18 cellular contexts compared by ENCODE assay signal in the genomic region with DNA sequence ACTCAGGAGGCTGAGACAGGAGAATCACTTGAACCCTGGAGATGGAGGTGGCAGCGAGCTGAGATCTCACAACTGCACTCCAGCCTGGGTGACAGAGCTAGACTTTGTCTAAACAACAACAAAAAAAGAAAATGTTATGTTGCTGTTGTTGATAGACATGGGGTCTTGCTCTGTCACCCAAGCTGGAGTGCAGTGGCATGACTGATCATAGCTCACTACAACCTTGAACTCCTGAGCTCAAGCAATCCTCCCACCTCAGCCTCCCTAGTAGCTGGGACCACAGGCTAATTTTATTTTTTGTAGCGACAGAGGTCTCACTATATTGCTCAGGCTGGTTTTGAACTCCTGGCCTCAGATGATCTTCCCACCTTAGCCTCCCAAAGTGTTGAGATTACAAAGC. TPM values are rescaled to one million over a fixed set of nuclear protein-coding genes. Genes with fewer than 3 reads are reported as not detected.
A peak's percentile ranks its signal among the peaks of the same experiment; 100 is the strongest.
DNase-seq lines count a peak whose midpoint lies in the region; ATAC-seq and TF ChIP-seq lines count a peak whose summit lies in the region.
"Had no signal": no experiment of that assay in that cellular context is flagged by ENCODE, and none has a peak within 500 bp of the region (broad histone marks: within the 10 kb centered on the region; RNA-seq: fewer than 3 reads in every experiment).

No MANE protein-coding gene starts in this region.

- no peak for TF ChIP-seq CTCF in activated CD8-positive, alpha-beta T cell treated with anti-CD3 and anti-CD28 coated beads for 36 hours (IDR thresholded peaks at IDR 0.05)
- no peak for TF ChIP-seq CTCF in smooth muscle cell (IDR thresholded peaks at IDR 0.05; ENCODE audit: borderline replicate concordance, insufficient read depth, poor library complexity, severe bottlenecking)

- peak; percentile 41 for DNase-seq in activated CD4-positive, alpha-beta T cell treated with anti-CD3 and anti-CD28 coated beads, Interleukin-2, amount 10 ng/mL, durations not matched to agents 7 days and 5 days
- DNase-seq in activated CD4-positive, alpha-beta T cell treated with anti-CD3 and anti-CD28 coated beads, Interleukin-2, amount 50 U/mL, for 48 hours = no peak
- no peak for DNase-seq in activated naive CD4-positive, alpha-beta T cell treated with anti-CD3 and anti-CD28 coated beads, Interleukin-2, amount 50 U/mL, for 72 hours (ENCODE audit: low spot score in 2 of 2)
- no peak for DNase-seq in activated naive CD4-positive, alpha-beta T cell treated with Interleukin-2 at 50 U/mL for 16 hours
- DNase-seq in activated CD8-positive, alpha-beta T cell treated with anti-CD3 and anti-CD28 coated beads for 36 hours = peak; percentile 40
- DNase-seq in smooth muscle cell (lab: John Stamatoyannopoulos, UW; ENCODE audit: unreplicated experiment) = no peak
- DNase-seq: BE2C; CD4-positive, alpha-beta memory T cell; DMS79; GM23248 had no signal

- no peak overlapping the region for H3K4me3 Mint-ChIP-seq in activated CD4-positive, alpha-beta T cell treated with anti-CD3 and anti-CD28 coated beads, Interleukin-2, amount 10 ng/mL, durations not matched to agents 7 days and 5 days
- no peak overlapping the region for H3K4me3 Mint-ChIP-seq in activated CD8-positive, alpha-beta T cell treated with anti-CD3 and anti-CD28 coated beads for 36 hours
- H3K4me3 Mint-ChIP-seq in activated T-helper 17 cell treated with anti-CD3 and anti-CD28 coated beads, Interleukin-2, amount 50 U/mL, for 72 hours = no peak overlapping the region
- H3K4me3 Mint-ChIP-seq: CD4-positive, alpha-beta memory T cell had no signal

- no peaks in the 10 kb centered on the region for H3K36me3 ChIP-seq in smooth muscle cell (ENCODE audit: low read depth)
- H3K36me3 ChIP-seq: BE2C had no signal

- H3K9ac ChIP-seq in smooth muscle cell (ENCODE audit: low read depth) = no peak overlapping the region
- H3K9ac ChIP-seq: GM23248 had no signal

- no peaks in the 10 kb centered on the region for H3K4me1 ChIP-seq in smooth muscle cell (ENCODE audit: low read depth)
- H3K4me1 ChIP-seq: A549, BE2C had no signal

- peak; percentile 63 to 65 for ATAC-seq in activated naive CD4-positive, alpha-beta T cell treated with anti-CD3 and anti-CD28 coated beads, Interleukin-2, amount 50 U/mL, for 72 hours
- peak; percentile 47 for ATAC-seq in activated CD8-positive, alpha-beta T cell treated with anti-CD3 and anti-CD28 coated beads for 36 hours
- ATAC-seq in activated T-helper 17 cell treated with anti-CD3 and anti-CD28 coated beads, Interleukin-2, amount 50 U/mL, for 72 hours (replicated peaks) = peak; percentile 48
- ATAC-seq: A549, GM12878, HCT116 had no signal

- H3K27me3 Mint-ChIP-seq in activated CD4-positive, alpha-beta T cell treated with anti-CD3 and anti-CD28 coated beads, Interleukin-2, amount 10 ng/mL, durations not matched to agents 7 days and 5 days = no peaks in the 10 kb centered on the region
- H3K27me3 Mint-ChIP-seq in activated CD8-positive, alpha-beta T cell treated with anti-CD3 and anti-CD28 coated beads for 36 hours = no peaks in the 10 kb centered on the region
- H3K27me3 Mint-ChIP-seq in activated T-helper 17 cell treated with anti-CD3 and anti-CD28 coated beads, Interleukin-2, amount 50 U/mL, for 72 hours = no peaks in the 10 kb centered on the region
- H3K27me3 Mint-ChIP-seq: CD4-positive, alpha-beta memory T cell had no signal

- H3K4me1 Mint-ChIP-seq in activated CD4-positive, alpha-beta T cell treated with anti-CD3 and anti-CD28 coated beads, Interleukin-2, amount 10 ng/mL, durations not matched to agents 7 days and 5 days = peaks cover 20% of the 10 kb centered on the region
- peaks cover 2% of the 10 kb centered on the region for H3K4me1 Mint-ChIP-seq in activated CD8-positive, alpha-beta T cell treated with anti-CD3 and anti-CD28 coated beads for 36 hours (ENCODE audit: low read depth)
- H3K4me1 Mint-ChIP-seq in activated T-helper 17 cell treated with anti-CD3 and anti-CD28 coated beads, Interleukin-2, amount 50 U/mL, for 72 hours = no peaks in the 10 kb centered on the region
- H3K4me1 Mint-ChIP-seq: CD4-positive, alpha-beta memory T cell had no signal

- no peak overlapping the region for H2AFZ ChIP-seq in smooth muscle cell (ENCODE audit: low read depth)
- H2AFZ ChIP-seq: GM23248 had no signal

- no peaks in the 10 kb centered on the region for H3F3A ChIP-seq in smooth muscle cell (ENCODE audit: low read depth)

- POLR2A ChIA-PET in activated CD4-positive, alpha-beta T cell treated with anti-CD3 and anti-CD28 coated beads, Interleukin-2, amount 10 ng/mL, durations not matched to agents 7 days and 5 days (lab: Charles Lee) = interaction anchor here (0.6 kb wide), 1 partner anchor 92 kb away, joined by 3 read pairs; no protein-coding TSS in a partner anchor
- POLR2A ChIA-PET in activated CD8-positive, alpha-beta T cell treated with anti-CD3 and anti-CD28 coated beads for 36 hours (lab: Charles Lee) = interaction anchor here (1.3 kb wide), 1 partner anchor 98 kb away, joined by 3 read pairs; no protein-coding TSS in a partner anchor

- no peaks in the 10 kb centered on the region for H3K9me3 ChIP-seq in smooth muscle cell (replicated peaks; ENCODE audit: low read depth)
- H3K9me3 ChIP-seq: A549, BE2C had no signal

- no peak overlapping the region for H3K4me3 ChIP-seq in smooth muscle cell
- H3K4me3 ChIP-seq: A549, GM12878, GM23248 had no signal

- intact Hi-C loops in activated CD8-positive, alpha-beta T cell treated with anti-CD3 and anti-CD28 coated beads for 36 hours (cut with micrococcal nuclease) = no loop called here

- 86% methylated on average over 2 of the region's 2 CpGs for WGBS in smooth muscle cell (ENCODE audit: low lambda C conversion rate)

- no peaks in the 10 kb centered on the region for H3K36me3 Mint-ChIP-seq in activated CD4-positive, alpha-beta T cell treated with anti-CD3 and anti-CD28 coated beads, Interleukin-2, amount 10 ng/mL, durations not matched to agents 7 days and 5 days (ENCODE audit: low read depth)
- H3K36me3 Mint-ChIP-seq in activated naive CD4-positive, alpha-beta T cell treated with anti-CD3 and anti-CD28 coated beads, Interleukin-2, amount 50 U/mL, for 72 hours = no peaks in the 10 kb centered on the region
- H3K36me3 Mint-ChIP-seq in activated CD8-positive, alpha-beta T cell treated with anti-CD3 and anti-CD28 coated beads for 36 hours (ENCODE audit: low read depth) = no peaks in the 10 kb centered on the region
- H3K36me3 Mint-ChIP-seq in activated T-helper 17 cell treated with anti-CD3 and anti-CD28 coated beads, Interleukin-2, amount 50 U/mL, for 72 hours (ENCODE audit: low read depth) = no peaks in the 10 kb centered on the region
- H3K36me3 Mint-ChIP-seq: CD4-positive, alpha-beta memory T cell had no signal

- no peak overlapping the region for H3K27ac ChIP-seq in smooth muscle cell (ENCODE audit: low read depth)
- H3K27ac ChIP-seq: A549, C4-2B, GM23248, HL-60 had no signal

- H3K4me2 ChIP-seq in smooth muscle cell = no peak overlapping the region
- H3K4me2 ChIP-seq: A549 had no signal

- H3K27me3 ChIP-seq in smooth muscle cell (ENCODE audit: low read depth) = no peaks in the 10 kb centered on the region
- H3K27me3 ChIP-seq: BE2C had no signal

- H3K9me3 Mint-ChIP-seq in activated CD4-positive, alpha-beta T cell treated with anti-CD3 and anti-CD28 coated beads, Interleukin-2, amount 10 ng/mL, durations not matched to agents 7 days and 5 days = no peaks in the 10 kb centered on the region
- H3K9me3 Mint-ChIP-seq in activated naive CD4-positive, alpha-beta T cell treated with anti-CD3 and anti-CD28 coated beads, Interleukin-2, amount 50 U/mL, for 72 hours = no peaks in the 10 kb centered on the region
- no peaks in the 10 kb centered on the region for H3K9me3 Mint-ChIP-seq in activated CD8-positive, alpha-beta T cell treated with anti-CD3 and anti-CD28 coated beads for 36 hours
- H3K9me3 Mint-ChIP-seq in activated T-helper 17 cell treated with anti-CD3 and anti-CD28 coated beads, Interleukin-2, amount 50 U/mL, for 72 hours = no peaks in the 10 kb centered on the region
- H3K9me3 Mint-ChIP-seq: CD4-positive, alpha-beta memory T cell had no signal

- CTCF ChIA-PET in activated CD4-positive, alpha-beta T cell treated with anti-CD3 and anti-CD28 coated beads, Interleukin-2, amount 10 ng/mL, durations not matched to agents 7 days and 5 days (lab: Charles Lee) = interaction anchor here (0.5 to 1.0 kb wide), 2 partner anchors 13 to 145 kb away, joined by 3 to 5 read pairs; no protein-coding TSS in a partner anchor
- CTCF ChIA-PET in activated CD8-positive, alpha-beta T cell treated with anti-CD3 and anti-CD28 coated beads for 36 hours (lab: Charles Lee) = interaction anchor here (0.9 to 1.6 kb wide), 5 partner anchors 15 to 217 kb away, joined by 3 to 4 read pairs (median 3); partner anchors contain the start of genes CWC25 and LASP1NB

- H3K27ac Mint-ChIP-seq in activated CD4-positive, alpha-beta T cell treated with anti-CD3 and anti-CD28 coated beads, Interleukin-2, amount 10 ng/mL, durations not matched to agents 7 days and 5 days = no peak overlapping the region
- H3K27ac Mint-ChIP-seq in activated naive CD4-positive, alpha-beta T cell treated with anti-CD3 and anti-CD28 coated beads, Interleukin-2, amount 50 U/mL, for 72 hours = no peak overlapping the region
- no peak overlapping the region for H3K27ac Mint-ChIP-seq in activated CD8-positive, alpha-beta T cell treated with anti-CD3 and anti-CD28 coated beads for 36 hours
- no peak overlapping the region for H3K27ac Mint-ChIP-seq in activated T-helper 17 cell treated with anti-CD3 and anti-CD28 coated beads, Interleukin-2, amount 50 U/mL, for 72 hours
- H3K27ac Mint-ChIP-seq: CD4-positive, alpha-beta memory T cell had no signal

- H4K20me1 ChIP-seq in smooth muscle cell (ENCODE audit: low read depth) = no peaks in the 10 kb centered on the region

- no peaks in the 10 kb centered on the region for H3K79me2 ChIP-seq in smooth muscle cell (ENCODE audit: low read depth)

RNA-seq across cellular contexts. Expression of gene FBXO47, which starts 20.0 kb away (rescaled TPM):
- not detected for total RNA-seq in activated CD4-positive, alpha-beta T cell treated with anti-CD3 and anti-CD28 coated beads, Interleukin-2, amount 10 ng/mL, durations not matched to agents 7 days and 5 days
- under 1 TPM in 1 of 2 donors, not detected in 1; 0.18 TPM for total RNA-seq in activated naive CD4-positive, alpha-beta T cell treated with anti-CD3 and anti-CD28 coated beads, Interleukin-2, amount 50 U/mL, for 72 hours
- not detected for total RNA-seq in activated CD8-positive, alpha-beta T cell treated with anti-CD3 and anti-CD28 coated beads for 36 hours
- not detected for total RNA-seq in activated T-helper 17 cell treated with anti-CD3 and anti-CD28 coated beads, Interleukin-2, amount 50 U/mL, for 72 hours
- total RNA-seq in smooth muscle cell = not detected in 2 replicates
- polyA plus RNA-seq in smooth muscle cell = not detected in 2 replicates
- total RNA-seq: CD4-positive, alpha-beta memory T cell; G401; GM12878 had no signal
- polyA plus RNA-seq: AG04450; CD4-positive, alpha-beta memory T cell; GM23248 had no signal

Comparison
In these comparisons a context has a peak if more than half of its experiments do, and no peak if none do; other contexts are left out.
1. DNase-seq: peak in activated CD4-positive, alpha-beta T cell treated with anti-CD3 and anti-CD28 coated beads, Interleukin-2, amount 10 ng/mL, durations not matched to agents 7 days and 5 days (single experiment) and activated CD8-positive, alpha-beta T cell treated with anti-CD3 and anti-CD28 coated beads for 36 hours (single experiment); none in activated CD4-positive, alpha-beta T cell treated with anti-CD3 and anti-CD28 coated beads, Interleukin-2, amount 50 U/mL, for 48 hours (0 of 2), activated naive CD4-positive, alpha-beta T cell treated with anti-CD3 and anti-CD28 coated beads, Interleukin-2, amount 50 U/mL, for 72 hours (0 of 2), activated naive CD4-positive, alpha-beta T cell treated with Interleukin-2 at 50 U/mL for 16 hours (single experiment) and smooth muscle cell (single experiment).
2. Peak in every context shown above with its lines, with median percentiles within 50 percentile points of each other: ATAC-seq.